8 cellular contexts compared by ENCODE assay signal in the genomic region with DNA sequence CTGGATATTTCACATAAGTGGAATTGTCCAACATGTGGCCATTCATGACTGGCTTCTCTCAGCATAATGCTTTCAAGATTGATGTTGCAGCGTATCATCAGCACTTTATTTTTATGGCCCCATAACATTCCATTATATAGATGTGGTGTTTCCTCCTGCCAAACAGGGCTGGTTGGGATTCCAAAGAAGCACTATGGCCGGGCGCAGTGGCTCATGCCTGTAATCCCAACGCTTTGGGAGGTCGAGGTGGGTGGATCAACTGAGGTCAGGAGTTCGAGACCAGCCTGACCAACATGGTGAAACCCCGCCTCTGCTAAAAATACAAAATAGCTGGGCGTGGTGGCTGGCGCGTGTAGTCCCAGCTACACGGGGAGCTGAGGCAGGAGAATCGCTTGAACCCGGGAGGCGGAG. TPM values are rescaled to one million over a fixed set of nuclear protein-coding genes. Genes with fewer than 3 reads are reported as not detected.
DNase-seq lines count a peak whose midpoint lies in the region; ATAC-seq and TF ChIP-seq lines count a peak whose summit lies in the region.
"Not testable (repeated sequence)": the region's sequence is repeated elsewhere in the genome, so short reads cannot be mapped to it uniquely, and the experiment has no call there.

No MANE protein-coding gene starts in this region.

- H3K27me3 ChIP-seq in DND-41 (ENCODE audit: insufficient read depth, low read length, poor library complexity); esophagus muscularis mucosa; skeletal muscle tissue (ENCODE audit: control insufficient read depth in 3 of 3, insufficient read depth in 3 of 3, low read length in 3 of 3): not testable (repeated sequence)

- H3K27ac ChIP-seq in 22Rv1: peak overlapping the region; percentile 68
- peak overlapping the region; percentile 58; the same call in 1 of the 2 replicates for H3K27ac ChIP-seq in DND-41 (ENCODE audit: low read length)
- H3K27ac ChIP-seq in esophagus muscularis mucosa (replicated peaks in 1 of 4): peak overlapping the region in 2 of 4 donors; percentile 83 to 91
- not testable (repeated sequence) for H3K27ac ChIP-seq in skeletal muscle tissue (ENCODE audit: low read depth, low read length)

- intact Hi-C loops in activated CD4-positive, alpha-beta T cell treated with anti-CD3 and anti-CD28 coated beads for 36 hours (cut with DNase I, micrococcal nuclease): loop anchor here in 1 of 2 experiments (5.0 kb wide), 1 partner anchor 46 kb away; a partner anchor contains a TSS
- intact Hi-C loops in esophagus muscularis mucosa (cut with DNase I): not testable (repeated sequence)

- H3K9me3 Mint-ChIP-seq in activated CD4-positive, alpha-beta T cell treated with anti-CD3 and anti-CD28 coated beads for 36 hours (ENCODE audit: low read depth); activated naive CD8-positive, alpha-beta T cell treated with anti-CD3 and anti-CD28 coated beads, Interleukin-2, amount 50 U/mL, for 24 hours; naive B cell: not testable (repeated sequence)

- H3K27me3 Mint-ChIP-seq in activated CD4-positive, alpha-beta T cell treated with anti-CD3 and anti-CD28 coated beads for 36 hours; activated naive CD8-positive, alpha-beta T cell treated with anti-CD3 and anti-CD28 coated beads, Interleukin-2, amount 50 U/mL, for 24 hours; naive B cell: not testable (repeated sequence)

- TF ChIP-seq POLR2A in esophagus muscularis mucosa (IDR thresholded peaks at IDR 0.05; ENCODE audit: low read depth): not testable (repeated sequence)

- H3K4me2 ChIP-seq in DND-41 (ENCODE audit: insufficient read depth, low read length): peak overlapping the region; percentile 67

- H3K9ac ChIP-seq in DND-41 (ENCODE audit: low read depth, low read length): peak overlapping the region; percentile 68; the same call in 1 of the 2 replicates
- H3K9ac ChIP-seq in skeletal muscle tissue (ENCODE audit: low read depth in 1 of 3, low read length in 3 of 3): not testable (repeated sequence)

- not testable (repeated sequence) for H3K4me3 ChIP-seq in DND-41 (ENCODE audit: low read depth in 1 of 2, low read length in 2 of 2)
- H3K4me3 ChIP-seq in esophagus muscularis mucosa (peak overlapping the region in 3 of 4 donors; percentile 73 to 79 (median 79)), skeletal muscle tissue (ENCODE audit: low read length in 3 of 3) (peak overlapping the region in 2 of 3 donors; percentile 96 to 98)

- 0 out of 2 replicates have a peak overlapping the region, but pooled peaks have one; percentile 79 for H2AFZ ChIP-seq in DND-41 (ENCODE audit: low read depth, low read length)

- not testable (repeated sequence) for TF ChIP-seq EP300 in esophagus muscularis mucosa (IDR thresholded peaks at IDR 0.05)

- H3K9me3 ChIP-seq in DND-41 (ENCODE audit: insufficient read depth, low read length, severe bottlenecking); esophagus muscularis mucosa; skeletal muscle tissue (ENCODE audit: control insufficient read depth in 3 of 3, low read length in 3 of 3): not testable (repeated sequence)

- peaks cover 29% of the 10 kb centered on the region for H3K36me3 ChIP-seq in DND-41 (ENCODE audit: insufficient read depth, low read length)
- H3K36me3 ChIP-seq in esophagus muscularis mucosa: peaks cover 0 to 38% (median 31%) of the 10 kb centered on the region in 4 donors
- not testable (repeated sequence) for H3K36me3 ChIP-seq in skeletal muscle tissue (ENCODE audit: control insufficient read depth in 3 of 3, insufficient read depth in 3 of 3, low read length in 3 of 3)

- not testable (repeated sequence) for H4K20me1 ChIP-seq in DND-41 (ENCODE audit: insufficient read depth, low read length)

- POLR2A ChIA-PET in activated CD4-positive, alpha-beta T cell treated with anti-CD3 and anti-CD28 coated beads for 36 hours (lab: Charles Lee): not testable (repeated sequence)

- H3K4me1 ChIP-seq in DND-41 (ENCODE audit: insufficient read depth, low read length) (peaks cover 23% of the 10 kb centered on the region), esophagus muscularis mucosa (peaks cover 20 to 26% (median 23%) of the 10 kb centered on the region in 4 donors), skeletal muscle tissue (ENCODE audit: control insufficient read depth in 3 of 3, insufficient read depth in 3 of 3, low read length in 3 of 3) (peaks cover 8 to 19% (median 19%) of the 10 kb centered on the region in 3 donors)

- H3K79me2 ChIP-seq in DND-41 (ENCODE audit: insufficient read depth, low read length): peaks cover 30% of the 10 kb centered on the region

- peaks cover 16% of the 10 kb centered on the region for H3K4me1 Mint-ChIP-seq in activated CD4-positive, alpha-beta T cell treated with anti-CD3 and anti-CD28 coated beads for 36 hours
- peaks cover 16% of the 10 kb centered on the region for H3K4me1 Mint-ChIP-seq in activated naive CD8-positive, alpha-beta T cell treated with anti-CD3 and anti-CD28 coated beads, Interleukin-2, amount 50 U/mL, for 24 hours
- H3K4me1 Mint-ChIP-seq in naive B cell: peaks cover 0 to 18% (median 8%) of the 10 kb centered on the region in 3 donors

- H3K27ac Mint-ChIP-seq in activated CD4-positive, alpha-beta T cell treated with anti-CD3 and anti-CD28 coated beads for 36 hours; activated naive CD8-positive, alpha-beta T cell treated with anti-CD3 and anti-CD28 coated beads, Interleukin-2, amount 50 U/mL, for 24 hours: not testable (repeated sequence)
- H3K27ac Mint-ChIP-seq in naive B cell: peak overlapping the region in 2 of 6 donors; percentile 64 to 96

- ATAC-seq in DND-41 (ENCODE audit: insufficient read depth, low read depth); activated CD4-positive, alpha-beta T cell treated with anti-CD3 and anti-CD28 coated beads for 36 hours; activated naive CD8-positive, alpha-beta T cell treated with anti-CD3 and anti-CD28 coated beads, Interleukin-2, amount 50 U/mL, for 24 hours; naive B cell (ENCODE audit: low read depth in 2 of 2): not testable (repeated sequence)

- TF ChIP-seq CTCF in 22Rv1 (IDR thresholded peaks at IDR 0.05); DND-41 (IDR thresholded peaks at IDR 0.05; ENCODE audit: borderline replicate concordance, extremely low read depth, low read length, poor library complexity, severe bottlenecking); esophagus muscularis mucosa (IDR thresholded peaks at IDR 0.05): not testable (repeated sequence)

- DNase-seq in DND-41; activated CD4-positive, alpha-beta T cell treated with anti-CD3 and anti-CD28 coated beads for 36 hours; activated naive CD8-positive, alpha-beta T cell treated with anti-CD3 and anti-CD28 coated beads, Interleukin-2, amount 50 U/mL, for 24 hours; esophagus muscularis mucosa (ENCODE audit: extremely low spot score); naive B cell: not testable (repeated sequence)
- peak; percentile 67 for DNase-seq in LoVo (ENCODE audit: low spot score)

- H3K4me3 Mint-ChIP-seq in activated CD4-positive, alpha-beta T cell treated with anti-CD3 and anti-CD28 coated beads for 36 hours: peak overlapping the region; percentile 95
- H3K4me3 Mint-ChIP-seq in activated naive CD8-positive, alpha-beta T cell treated with anti-CD3 and anti-CD28 coated beads, Interleukin-2, amount 50 U/mL, for 24 hours: peak overlapping the region; percentile 99
- H3K4me3 Mint-ChIP-seq in naive B cell: peak overlapping the region in 7 of 8 donors; percentile 8 to 99 (median 99)

- H3K36me3 Mint-ChIP-seq in activated CD4-positive, alpha-beta T cell treated with anti-CD3 and anti-CD28 coated beads for 36 hours (ENCODE audit: low read depth): peaks cover 30% of the 10 kb centered on the region
- H3K36me3 Mint-ChIP-seq in activated naive CD8-positive, alpha-beta T cell treated with anti-CD3 and anti-CD28 coated beads, Interleukin-2, amount 50 U/mL, for 24 hours (ENCODE audit: low read depth): peaks cover 22% of the 10 kb centered on the region
- peaks cover 0 to 10% of the 10 kb centered on the region in 2 donors for H3K36me3 Mint-ChIP-seq in naive B cell

- WGBS in esophagus muscularis mucosa: 59% methylated on average over 12 of the region's 14 CpGs

- CTCF ChIA-PET in activated CD4-positive, alpha-beta T cell treated with anti-CD3 and anti-CD28 coated beads for 36 hours (lab: Charles Lee): interaction anchor here (0.5 to 0.6 kb wide), 2 partner anchors 50 to 104 kb away, joined by 3 read pairs; no protein-coding TSS in a partner anchor

RNA-seq across cellular contexts. Expression of a gene that starts 1.1 kb away (rescaled TPM):
- total RNA-seq in activated CD4-positive, alpha-beta T cell treated with anti-CD3 and anti-CD28 coated beads for 36 hours: 10 to 100 TPM; 52.5 to 54.4 TPM
- 10 to 100 TPM; 18.3 to 27.8 (median 20.5) TPM for total RNA-seq in esophagus muscularis mucosa
- 10 to 100 TPM; 18.8 to 34.3 (median 28.5) TPM for polyA plus RNA-seq in naive B cell (ENCODE audit: low read depth in 6 of 6)
- total RNA-seq in skeletal muscle tissue: 16.7 TPM

RNA-seq across cellular contexts. Expression of a gene that starts 47.6 kb away (rescaled TPM):
- 10 to 100 TPM; 73.5 to 86.4 TPM for total RNA-seq in activated CD4-positive, alpha-beta T cell treated with anti-CD3 and anti-CD28 coated beads for 36 hours
- total RNA-seq in esophagus muscularis mucosa: 10 to 100 TPM; 18.1 to 34.3 (median 23.0) TPM
- polyA plus RNA-seq in naive B cell (ENCODE audit: low read depth in 6 of 6): 10 to 100 TPM; 11.2 to 29.9 (median 18.4) TPM
- total RNA-seq in skeletal muscle tissue: 15.7 TPM

RNA-seq across cellular contexts. Expression of a gene that starts 49.0 kb away (rescaled TPM):
- 100 to 1,000 TPM; 192 to 269 TPM for total RNA-seq in activated CD4-positive, alpha-beta T cell treated with anti-CD3 and anti-CD28 coated beads for 36 hours
- 100 to 1,000 TPM; 204 to 368 (median 348) TPM for total RNA-seq in esophagus muscularis mucosa
- polyA plus RNA-seq in naive B cell (ENCODE audit: low read depth in 6 of 6): 10 to 100 TPM in 5 of 6 donors, 1 to 10 TPM in 1; 2.3 to 72.4 (median 31.4) TPM
- 368 TPM for total RNA-seq in skeletal muscle tissue
